27 cellular contexts compared by ENCODE assay signal in genomic region chr4:16322183-16322582, GRCh38.
"Had no signal": no experiment of that assay in that cellular context is flagged by ENCODE, and none has a peak within 500 bp of the region (broad histone marks: within the 10 kb centered on the region; RNA-seq: fewer than 3 reads in every experiment).

No MANE protein-coding gene starts in this region.

- ATAC-seq: stimulated activated effector memory CD8-positive, alpha-beta T cell treated with anti-CD3 and anti-CD28 coated beads, Interleukin-12 subunit alpha, Interleukin-12 subunit beta, amount 100 ng/mL, for 72 hours; stimulated activated memory B cell treated with anti-CD40 and anti-IgM and Interleukin-4, amounts not matched to agents 10 μg/mL and 1 μg/mL and 100 μg/mL, for 72 hours; stimulated activated naive B cell treated with anti-CD40 and anti-IgM and Interleukin-4, amounts not matched to agents 10 μg/mL and 1 μg/mL and 100 μg/mL, for 72 hours; stimulated activated naive CD8-positive, alpha-beta T cell treated with anti-CD3 and anti-CD28 coated beads, Interleukin-15, amount 100 ng/mL, for 72 hours; stimulated activated naive CD8-positive, alpha-beta T cell treated with anti-CD3 and anti-CD28 coated beads, Interleukin-15, Interleukin-2, amounts not matched to agents 100 U/mL and 50 U/mL, for 24 hours; upper lobe of right lung had no signal

- H3K4me3 ChIP-seq: stomach, suprapubic skin, testis, thoracic aorta, thyroid gland, tibial artery, tibial nerve, transverse colon, upper lobe of left lung, upper lobe of right lung, uterus, vagina had no signal

- H3K4me1 ChIP-seq: stomach, suprapubic skin, testis, thyroid gland, tibial artery, tibial nerve, transverse colon, upper lobe of left lung, upper lobe of right lung, uterus, vagina had no signal

- H3K9me3 ChIP-seq: stomach, suprapubic skin, testis, thoracic aorta, thyroid gland, tibial artery, transverse colon, upper lobe of left lung, upper lobe of right lung, uterus, vagina had no signal

- DNase-seq: stimulated activated CD4-positive, alpha-beta T cell treated with anti-CD3 and anti-CD28 coated beads, Interleukin-2, amount 100 ng/mL, for 48 hours; stimulated activated CD4-positive, alpha-beta T cell treated with anti-CD3 and anti-CD28 coated beads, Interleukin-4, amount 100 ng/mL, for 1 hour; stimulated activated CD4-positive, alpha-beta T cell treated with anti-CD3 and anti-CD28 coated beads, Interleukin-4, amount 100 ng/mL, for 24 hours; stimulated activated CD4-positive, alpha-beta T cell treated with anti-CD3 and anti-CD28 coated beads, Interleukin-4, amount 100 ng/mL, for 4 hours; stimulated activated CD8-positive, alpha-beta memory T cell treated with anti-CD3 and anti-CD28 coated beads, Interleukin-4, amount 100 ng/mL, for 48 hours; stimulated activated naive B cell treated with anti-CD40 and anti-IgM and Interleukin-4, amounts not matched to agents 10 μg/mL and 1 μg/mL and 100 μg/mL, for 72 hours; stimulated activated naive CD4-positive, alpha-beta T cell; stimulated activated naive CD4-positive, alpha-beta T cell treated with Interleukin-2 at 50 U/mL for 16 hours; stimulated activated naive CD8-positive, alpha-beta T cell treated with anti-CD3 and anti-CD28 coated beads, Interleukin-15, amount 100 ng/mL, for 72 hours; stimulated activated naive CD8-positive, alpha-beta T cell treated with anti-CD3 and anti-CD28 coated beads, Interleukin-15, Interleukin-2, amounts not matched to agents 100 U/mL and 50 U/mL, for 24 hours; stomach; substantia nigra; testis; thyroid gland; tibial artery; transverse colon; trophoblast cell; upper lobe of left lung; upper lobe of right lung; uterus had no signal

- H3K27me3 ChIP-seq: stomach, suprapubic skin, testis, thyroid gland, tibial artery, tibial nerve, transverse colon, upper lobe of left lung, upper lobe of right lung, uterus, vagina had no signal

- H3K36me3 ChIP-seq: stomach, suprapubic skin, thoracic aorta, thyroid gland, tibial artery, tibial nerve, transverse colon, upper lobe of left lung, upper lobe of right lung, uterus, vagina had no signal

- FAIRE-seq: urothelium cell line had no signal

- H3K27ac ChIP-seq: stomach, suprapubic skin, testis, thoracic aorta, thyroid gland, tibial artery, tibial nerve, transverse colon, upper lobe of left lung, upper lobe of right lung, uterus, vagina had no signal
